Comparison of ENCODE assay signal across 10 cellular contexts in genomic region chr1:8343464-8344001, GRCh38. TPM values are rescaled to one million over a fixed set of nuclear protein-coding genes. Genes with fewer than 3 reads are reported as not detected.
DNase-seq lines count a peak whose midpoint lies in the region; ATAC-seq and TF ChIP-seq lines count a peak whose summit lies in the region.
"Had no signal": no experiment of that assay in that cellular context is flagged by ENCODE, and none has a peak within 500 bp of the region (broad histone marks: within the 10 kb centered on the region; RNA-seq: fewer than 3 reads in every experiment).

No MANE protein-coding gene starts in this region.

- H3K9me3 Mint-ChIP-seq in activated CD4-positive, alpha-beta T cell treated with anti-CD3 and anti-CD28 coated beads, Interleukin-2, amount 10 ng/mL, durations not matched to agents 7 days and 5 days: no peaks in the 10 kb centered on the region
- H3K9me3 Mint-ChIP-seq in immature natural killer cell: no peaks in the 10 kb centered on the region

- H3K4me1 ChIP-seq in breast epithelium (no peaks in the 10 kb centered on the region), subcutaneous abdominal adipose tissue (ENCODE audit: control insufficient read depth in 5 of 5, insufficient read depth in 5 of 5, low read length in 5 of 5) (peaks cover 3 to 27% (median 15%) of the 10 kb centered on the region in 5 donors)

- H3K27ac Mint-ChIP-seq in activated CD4-positive, alpha-beta T cell treated with anti-CD3 and anti-CD28 coated beads, Interleukin-2, amount 10 ng/mL, durations not matched to agents 7 days and 5 days: no peak overlapping the region
- no peak overlapping the region for H3K27ac Mint-ChIP-seq in immature natural killer cell

- no peaks in the 10 kb centered on the region for H3K36me3 Mint-ChIP-seq in activated CD4-positive, alpha-beta T cell treated with anti-CD3 and anti-CD28 coated beads, Interleukin-2, amount 10 ng/mL, durations not matched to agents 7 days and 5 days (ENCODE audit: low read depth)
- H3K36me3 Mint-ChIP-seq in immature natural killer cell: no peaks in the 10 kb centered on the region

- H3K9me3 ChIP-seq in breast epithelium (no peaks in the 10 kb centered on the region), subcutaneous abdominal adipose tissue (ENCODE audit: control insufficient read depth in 5 of 5, low read length in 5 of 5) (no peaks in the 10 kb centered on the region)

- peak; percentile 45 for ATAC-seq in left colon

- peak overlapping the region; percentile 57 to 69 for H3K27ac ChIP-seq in breast epithelium
- H3K27ac ChIP-seq in subcutaneous abdominal adipose tissue (ENCODE audit: low read depth, low read length): peak overlapping the region; percentile 70

- H3K9ac ChIP-seq in subcutaneous abdominal adipose tissue (ENCODE audit: low read length in 5 of 5): peak overlapping the region in 2 of 5 donors; percentile 30 to 58

- H3K36me3 ChIP-seq in breast epithelium: no peaks in the 10 kb centered on the region
- peaks cover 0 to 5% (median 0%) of the 10 kb centered on the region in 5 donors for H3K36me3 ChIP-seq in subcutaneous abdominal adipose tissue (ENCODE audit: control insufficient read depth in 5 of 5, insufficient read depth in 5 of 5, low read length in 5 of 5)

- DNase-seq in HK-2 (ENCODE audit: unreplicated experiment) (peak; percentile 85), breast epithelium (ENCODE audit: low spot score in 2 of 2) (peak; percentile 69 to 74), left colon (peak in 1 of 2 donors; percentile 57), NCI-H2227 treated with DMSO at 0.1 percent for 48 hours (lab: John Stamatoyannopoulos, UW) (no peak), DMS114 treated with DMSO at 0.1 percent for 48 hours (lab: John Stamatoyannopoulos, UW; ENCODE audit: unreplicated experiment) (no peak), immature natural killer cell (no peak)
- no peak for DNase-seq in activated CD4-positive, alpha-beta T cell treated with anti-CD3 and anti-CD28 coated beads, Interleukin-2, amount 10 ng/mL, durations not matched to agents 7 days and 5 days
- DNase-seq: mesendoderm, MV-4-11 had no signal

- H3K4me3 ChIP-seq in breast epithelium: peak overlapping the region in 2 of 3 donors; percentile 22 to 31
- H3K4me3 ChIP-seq in subcutaneous abdominal adipose tissue (ENCODE audit: low read depth in 1 of 5, low read length in 5 of 5): peak overlapping the region in 3 of 5 donors; percentile 16 to 18 (median 17)

- H3K4me3 Mint-ChIP-seq in activated CD4-positive, alpha-beta T cell treated with anti-CD3 and anti-CD28 coated beads, Interleukin-2, amount 10 ng/mL, durations not matched to agents 7 days and 5 days: no peak overlapping the region
- H3K4me3 Mint-ChIP-seq in immature natural killer cell: no peak overlapping the region

- H3K27me3 ChIP-seq in breast epithelium (no peaks in the 10 kb centered on the region), subcutaneous abdominal adipose tissue (ENCODE audit: control insufficient read depth in 5 of 5, insufficient read depth in 4 of 5, low read length in 5 of 5) (no peaks in the 10 kb centered on the region)

- no peak for TF ChIP-seq POLR2A in breast epithelium (IDR thresholded peaks at IDR 0.05)

- CTCF ChIA-PET in activated CD4-positive, alpha-beta T cell treated with anti-CD3 and anti-CD28 coated beads, Interleukin-2, amount 10 ng/mL, durations not matched to agents 7 days and 5 days (lab: Charles Lee): interaction anchor here (1.0 to 1.9 kb wide), 2 partner anchors 8 to 328 kb away, joined by 3 to 6 read pairs; no protein-coding TSS in a partner anchor

- no peak for TF ChIP-seq CTCF in breast epithelium (IDR thresholded peaks at IDR 0.05)

- POLR2A ChIA-PET in activated CD4-positive, alpha-beta T cell treated with anti-CD3 and anti-CD28 coated beads, Interleukin-2, amount 10 ng/mL, durations not matched to agents 7 days and 5 days (lab: Charles Lee): no interaction called here

- H3K4me1 Mint-ChIP-seq in activated CD4-positive, alpha-beta T cell treated with anti-CD3 and anti-CD28 coated beads, Interleukin-2, amount 10 ng/mL, durations not matched to agents 7 days and 5 days: no peaks in the 10 kb centered on the region
- H3K4me1 Mint-ChIP-seq in immature natural killer cell: no peaks in the 10 kb centered on the region

- H3K27me3 Mint-ChIP-seq in activated CD4-positive, alpha-beta T cell treated with anti-CD3 and anti-CD28 coated beads, Interleukin-2, amount 10 ng/mL, durations not matched to agents 7 days and 5 days: no peaks in the 10 kb centered on the region
- H3K27me3 Mint-ChIP-seq in immature natural killer cell (ENCODE audit: low read depth in 3 of 3): peaks cover 0 to 2% (median 2%) of the 10 kb centered on the region in 3 donors

- intact Hi-C loops in breast epithelium (cut with DNase I; ENCODE audit: low total_unique reads) (no loop called here), left colon (cut with DNase I, micrococcal nuclease) (loop anchor here (10.0 kb wide), 1 partner anchor 329 kb away; no protein-coding TSS in a partner anchor)

RNA-seq across cellular contexts. Expression of gene SLC45A1, which starts 25.6 kb away (rescaled TPM):
- total RNA-seq in breast epithelium (1 to 10 TPM in 2 of 3 donors, under 1 TPM in 1; 0.73 to 3.6 (median 1.9) TPM), left colon (under 1 TPM; 0.70 to 0.73 TPM)
- under 1 TPM; 0.32 to 0.44 TPM for total RNA-seq in activated CD4-positive, alpha-beta T cell treated with anti-CD3 and anti-CD28 coated beads, Interleukin-2, amount 10 ng/mL, durations not matched to agents 7 days and 5 days
- under 1 TPM in 2 of 3 donors, not detected in 1; 0.16 to 0.39 TPM for polyA plus RNA-seq in immature natural killer cell

Comparison
In these comparisons a context has a peak if more than half of its experiments do, and no peak if none do; other contexts are left out.
1. DNase-seq: peak in HK-2 (single experiment) and breast epithelium (2 of 2); none in NCI-H2227 treated with DMSO at 0.1 percent for 48 hours (single experiment), activated CD4-positive, alpha-beta T cell treated with anti-CD3 and anti-CD28 coated beads, Interleukin-2, amount 10 ng/mL, durations not matched to agents 7 days and 5 days (single experiment), DMS114 treated with DMSO at 0.1 percent for 48 hours (single experiment) and immature natural killer cell (0 of 3).